Comparison of ENCODE assay signal across 10 cellular contexts in the genomic region with DNA sequence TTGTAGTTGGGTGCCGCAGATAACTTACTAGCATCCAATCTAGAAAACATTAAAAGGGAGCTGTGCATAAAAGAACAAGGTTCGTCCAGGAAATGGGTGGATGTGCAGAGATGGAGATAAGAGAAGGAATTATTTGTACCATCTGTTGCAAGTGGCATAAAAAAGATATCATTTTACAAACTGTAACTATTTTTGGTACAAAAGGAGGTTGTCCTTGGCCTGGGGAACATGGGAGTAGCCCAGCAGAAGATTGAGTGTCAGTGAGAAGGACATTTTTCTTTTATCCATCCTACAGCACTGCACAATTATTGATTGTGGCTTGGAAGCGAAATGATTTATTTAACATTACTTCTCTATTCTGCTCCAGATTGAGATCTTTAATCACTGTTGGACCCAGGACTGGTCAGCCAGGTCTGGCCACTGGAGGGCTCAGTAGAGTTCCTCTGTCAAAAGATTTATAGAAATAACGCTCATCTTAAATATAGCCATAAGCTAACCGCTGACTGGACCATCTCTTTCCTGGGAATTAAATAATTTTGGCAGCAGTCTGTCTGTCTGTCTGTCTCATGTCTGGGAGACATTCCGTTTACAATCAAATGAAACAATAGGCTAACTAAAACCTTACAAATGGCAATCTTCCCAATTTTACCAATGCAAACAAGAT.
DNase-seq lines count a peak whose midpoint lies in the region; ATAC-seq, FAIRE-seq and TF ChIP-seq lines count a peak whose summit lies in the region.
"Had no signal": no experiment of that assay in that cellular context is flagged by ENCODE, and none has a peak within 500 bp of the region (broad histone marks: within the 10 kb centered on the region; RNA-seq: fewer than 3 reads in every experiment).

No MANE protein-coding gene starts in this region.

- H3K4me3 ChIP-seq in endothelial cell of umbilical vein (replicated peaks in 1 of 3; ENCODE audit: insufficient read depth in 1 of 3, low read depth in 1 of 3, low read length in 3 of 3) (no peak overlapping the region), osteoblast (ENCODE audit: insufficient read depth, low read length) (no peak overlapping the region)

- H3K9ac ChIP-seq in endothelial cell of umbilical vein (replicated peaks; ENCODE audit: extremely low read depth, insufficient read depth, low read length), result no peak overlapping the region

- H3K4me1 ChIP-seq in endothelial cell of umbilical vein (ENCODE audit: control insufficient read depth, extremely low read depth, insufficient read depth, low read length), result peaks cover 6% of the 10 kb centered on the region
- H3K4me1 ChIP-seq in osteoblast (ENCODE audit: insufficient read depth, low read length), result peaks cover 44% of the 10 kb centered on the region

- TF ChIP-seq POLR2A in endothelial cell of umbilical vein (IDR thresholded peaks at IDR 0.05; ENCODE audit: low read depth, low read length), result no peak

- peaks cover 48% of the 10 kb centered on the region for H3K4me1 Mint-ChIP-seq in Calu3 (ENCODE audit: low read depth, unreplicated experiment)

- H3K27ac Mint-ChIP-seq in Calu3 (ENCODE audit: unreplicated experiment), result peak overlapping the region; percentile 89

- no peak overlapping the region for H3K27ac ChIP-seq in endothelial cell of umbilical vein (ENCODE audit: insufficient read depth, low read depth, low read length)
- peak overlapping the region; percentile 96 for H3K27ac ChIP-seq in osteoblast (ENCODE audit: low read depth, low read length)

- FAIRE-seq in endothelial cell of umbilical vein (lab: Jason Lieb, UNC), result peak; percentile 52

- peak overlapping the region; percentile 89 for H3K4me3 Mint-ChIP-seq in Calu3 (ENCODE audit: low read depth, unreplicated experiment)

- peak; percentile 33 for TF ChIP-seq CTCF in Calu3 (IDR thresholded peaks at IDR 0.05; ENCODE audit: unreplicated experiment)
- TF ChIP-seq CTCF in endothelial cell of umbilical vein (IDR thresholded peaks at IDR 0.05; ENCODE audit: extremely low read depth in 1 of 2, insufficient read depth in 1 of 2, low read depth in 1 of 2, low read length in 2 of 2), result no peak
- peak; percentile 46 for TF ChIP-seq CTCF in osteoblast (IDR thresholded peaks at IDR 0.05; ENCODE audit: extremely low read depth, low read depth, low read length)

- ATAC-seq in GM18873 (IDR thresholded peaks at IDR 0.05; ENCODE audit: low FRiP score, unreplicated experiment), result no peak

- POLR2A ChIA-PET in endothelial cell of umbilical vein (lab: Charles Lee), result no interaction called here

- H2AFZ ChIP-seq in endothelial cell of umbilical vein (ENCODE audit: low read depth, low read length) (no peak overlapping the region), osteoblast (ENCODE audit: low read length) (peak overlapping the region; percentile 33)

- H3K79me2 ChIP-seq in endothelial cell of umbilical vein (ENCODE audit: control insufficient read depth, insufficient read depth, low read length) (no peaks in the 10 kb centered on the region), osteoblast (ENCODE audit: insufficient read depth, low read length) (peaks cover 26% of the 10 kb centered on the region)

- H3K36me3 ChIP-seq in endothelial cell of umbilical vein (ENCODE audit: control insufficient read depth in 2 of 2, extremely low read depth in 1 of 2, insufficient read depth in 2 of 2, low read length in 2 of 2), result no peaks in the 10 kb centered on the region
- no peaks in the 10 kb centered on the region for H3K36me3 ChIP-seq in osteoblast (ENCODE audit: insufficient read depth, low read length)

- H3K27me3 ChIP-seq in endothelial cell of umbilical vein (ENCODE audit: control insufficient read depth in 2 of 2, insufficient read depth in 2 of 2, low read length in 2 of 2) (no peaks in the 10 kb centered on the region), osteoblast (ENCODE audit: insufficient read depth, low read length) (no peaks in the 10 kb centered on the region)

- no peaks in the 10 kb centered on the region for H3K9me3 ChIP-seq in endothelial cell of umbilical vein (replicated peaks; ENCODE audit: control insufficient read depth, insufficient read depth, low read length)
- H3K9me3 ChIP-seq in osteoblast (ENCODE audit: low read depth, low read length), result no peaks in the 10 kb centered on the region

- H3K9me1 ChIP-seq in endothelial cell of umbilical vein (replicated peaks; ENCODE audit: control insufficient read depth, extremely low read depth, insufficient read depth, low read length), result no peaks in the 10 kb centered on the region

- H3K36me3 Mint-ChIP-seq in Calu3 (ENCODE audit: insufficient read depth, unreplicated experiment), result peaks cover 45% of the 10 kb centered on the region

- BruUV-seq in Calu3 (replicated peaks; lab: Mats Ljungman, UMichigan) (no TSS peak), endothelial cell of umbilical vein (replicated peaks; lab: Mats Ljungman, UMichigan) (no TSS peak)

- H3K9me3 Mint-ChIP-seq in Calu3 (ENCODE audit: low read depth, unreplicated experiment), result no peaks in the 10 kb centered on the region

- intact Hi-C loops in Calu3 (cut with micrococcal nuclease; ENCODE audit: unreplicated experiment), result loop anchor here (1.0 kb wide), 1 partner anchor 40 kb away; no protein-coding TSS in a partner anchor
- intact Hi-C loops in endothelial cell of umbilical vein (cut with micrococcal nuclease), result loop anchor here (1.0 kb wide), 2 partner anchors 14 to 40 kb away; no protein-coding TSS in a partner anchor

- dilution Hi-C loops in endothelial cell of umbilical vein (cut with MboI; ENCODE audit: extremely low pct_ligation_motif_present, low sequenced_read_pairs), result no loop called here

- H4K20me1 ChIP-seq in endothelial cell of umbilical vein (replicated peaks; ENCODE audit: control insufficient read depth, extremely low read depth, insufficient read depth, low read length), result no peaks in the 10 kb centered on the region
- no peaks in the 10 kb centered on the region for H4K20me1 ChIP-seq in osteoblast (ENCODE audit: insufficient read depth, low read length)

- CTCF ChIA-PET in Calu3 (lab: Charles Lee) (interaction anchor here (1.8 kb wide), 1 partner anchor 21 kb away, joined by 5 read pairs; no protein-coding TSS in a partner anchor), endothelial cell of umbilical vein (lab: Charles Lee) (no interaction called here)

- H3K27me3 Mint-ChIP-seq in Calu3 (ENCODE audit: unreplicated experiment), result no peaks in the 10 kb centered on the region

- H3K4me2 ChIP-seq in endothelial cell of umbilical vein (ENCODE audit: insufficient read depth, low read length), result peak overlapping the region; percentile 43
- H3K4me2 ChIP-seq in osteoblast (ENCODE audit: insufficient read depth, low read length), result peak overlapping the region; percentile 94

- DNase-seq in Calu3 (peak; percentile 39), RKO (ENCODE audit: low spot score) (peak; percentile 69), endothelial cell of umbilical vein (ENCODE audit: low read depth, low spot score) (no peak), osteoblast (ENCODE audit: insufficient read length, low spot score, missing footprints) (no peak), DMS79 (lab: John Stamatoyannopoulos, UW) (no peak), Kasumi-1 (lab: John Stamatoyannopoulos, UW) (no peak), NCI-H128 (lab: John Stamatoyannopoulos, UW; ENCODE audit: unreplicated experiment) (no peak)
- DNase-seq: DMS153, nucleus accumbens had no signal

TF ChIP-seq in endothelial cell of umbilical vein, 7 proteins besides CTCF, POLR2A, EP300 and RAD21:
- TF ChIP-seq POLR2AphosphoS5 (IDR thresholded peaks at IDR 0.05; ENCODE audit: insufficient read depth, low read depth, low read length), result no peak
- TF ChIP-seq EZH2 (IDR thresholded peaks at IDR 0.05; ENCODE audit: borderline replicate concordance, low read depth, low read length, severe bottlenecking), result no peak
- TF ChIP-seq JUN (IDR thresholded peaks at IDR 0.05; ENCODE audit: borderline replicate concordance, insufficient read depth, insufficient read length, low read depth), result no peak
- TF ChIP-seq MYC (IDR thresholded peaks at IDR 0.05; ENCODE audit: low read depth, low read length), result no peak
- TF ChIP-seq, protein P1, sequence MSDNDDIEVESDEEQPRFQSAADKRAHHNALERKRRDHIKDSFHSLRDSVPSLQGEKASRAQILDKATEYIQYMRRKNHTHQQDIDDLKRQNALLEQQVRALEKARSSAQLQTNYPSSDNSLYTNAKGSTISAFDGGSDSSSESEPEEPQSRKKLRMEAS (IDR thresholded peaks at IDR 0.05; ENCODE audit: insufficient read depth, insufficient read length), result no peak
- no peak for TF ChIP-seq FOS (IDR thresholded peaks at IDR 0.05; ENCODE audit: borderline replicate concordance, insufficient read depth, low read length)
- no peak for TF ChIP-seq GATA2 (IDR thresholded peaks at IDR 0.05; ENCODE audit: insufficient read depth, insufficient read length, low read depth, low read length)

Comparison
In these comparisons a context has a peak if more than half of its experiments do, and no peak if none do; other contexts are left out.
1. DNase-seq: peak in Calu3 (single experiment) and RKO (single experiment); none in endothelial cell of umbilical vein (single experiment), osteoblast (single experiment), DMS79 (single experiment), Kasumi-1 (0 of 2) and NCI-H128 (single experiment).
2. CTCF ChIP-seq: peak in Calu3 (single experiment) and osteoblast (single experiment); none in endothelial cell of umbilical vein (0 of 2).